10 cellular contexts compared by ENCODE assay signal in genomic region chr15:71386448-71387236, GRCh38.
DNase-seq lines count a peak whose midpoint lies in the region; ATAC-seq, FAIRE-seq and TF ChIP-seq lines count a peak whose summit lies in the region.
"Had no signal": no experiment of that assay in that cellular context is flagged by ENCODE, and none has a peak within 500 bp of the region (broad histone marks: within the 10 kb centered on the region; RNA-seq: fewer than 3 reads in every experiment).

No MANE protein-coding gene starts in this region.

- H3K9me3 ChIP-seq in heart right ventricle (no peaks in the 10 kb centered on the region), ascending aorta (no peaks in the 10 kb centered on the region), kidney (ENCODE audit: control insufficient read depth in 1 of 2, low read length in 2 of 2) (no peaks in the 10 kb centered on the region)

- H3K4me3 ChIP-seq in heart right ventricle (no peak overlapping the region), ascending aorta (no peak overlapping the region), kidney (ENCODE audit: low read length in 2 of 2) (no peak overlapping the region)

- peak; percentile 77 for FAIRE-seq in kidney (lab: Jason Lieb, UNC)
- FAIRE-seq in GM12892 (lab: Jason Lieb, UNC) = no peak
- FAIRE-seq: keratinocyte had no signal

- H3K36me3 ChIP-seq in heart right ventricle = no peaks in the 10 kb centered on the region
- H3K36me3 ChIP-seq in ascending aorta = no peaks in the 10 kb centered on the region
- H3K36me3 ChIP-seq in kidney (ENCODE audit: control insufficient read depth in 1 of 2, insufficient read depth in 2 of 2, low read length in 2 of 2) = no peaks in the 10 kb centered on the region

- H3K27ac ChIP-seq in heart right ventricle = no peak overlapping the region
- peak overlapping the region in 1 of 2 donors; percentile 13 for H3K27ac ChIP-seq in ascending aorta
- no peak overlapping the region for H3K27ac ChIP-seq in kidney (ENCODE audit: low read depth in 2 of 2, low read length in 2 of 2)

- H3K9ac ChIP-seq in kidney (ENCODE audit: low read length in 2 of 2) = no peak overlapping the region

- no peak for TF ChIP-seq POLR2A in GM12892 (IDR thresholded peaks at IDR 0.05; ENCODE audit: low read depth, low read length)

- TF ChIP-seq CTCF in heart right ventricle (IDR thresholded peaks at IDR 0.05) = peak in 8 of 9 donors; percentile 28 to 64 (median 52)
- TF ChIP-seq CTCF in ascending aorta (IDR thresholded peaks at IDR 0.05) = peak; percentile 50 to 65 (median 52)
- TF ChIP-seq CTCF in kidney (IDR thresholded peaks at IDR 0.05; ENCODE audit: borderline replicate concordance, extremely low read depth, insufficient read depth) = peak; percentile 28

- ATAC-seq in heart right ventricle = peak in 3 of 8 donors; percentile 55 to 60 (median 59)
- no peak for ATAC-seq in Right ventricle myocardium inferior
- ATAC-seq in stimulated activated naive CD8-positive, alpha-beta T cell treated with anti-CD3 and anti-CD28 coated beads, Interleukin-15, Interleukin-2, amounts not matched to agents 100 U/mL and 50 U/mL, for 24 hours = no peak

- no peak for DNase-seq in heart right ventricle
- DNase-seq in Right ventricle myocardium inferior (ENCODE audit: missing footprints) = no peak
- DNase-seq in ascending aorta (ENCODE audit: low spot score in 2 of 2) = no peak
- DNase-seq in kidney = no peak
- DNase-seq in stimulated activated naive CD8-positive, alpha-beta T cell treated with anti-CD3 and anti-CD28 coated beads, Interleukin-15, Interleukin-2, amounts not matched to agents 100 U/mL and 50 U/mL, for 24 hours = no peak
- no peak for DNase-seq in germinal center (ENCODE audit: low spot score)
- DNase-seq in GM12892 (ENCODE audit: insufficient read length) = no peak
- no peak for DNase-seq in retina
- DNase-seq: EL had no signal

- H3K27me3 ChIP-seq in heart right ventricle = no peaks in the 10 kb centered on the region
- H3K27me3 ChIP-seq in ascending aorta = no peaks in the 10 kb centered on the region

- intact Hi-C loops in heart right ventricle (cut with DNase I) = loop anchor here in 4 of 10 donors (2.0 to 5.0 kb wide), 3 partner anchors 52 to 56 kb away; no protein-coding TSS in a partner anchor
- intact Hi-C loops in Right ventricle myocardium inferior (cut with DNase I) = loop anchor here (2.0 to 5.0 kb wide), 2 partner anchors 36 to 54 kb away; no protein-coding TSS in a partner anchor
- intact Hi-C loops in ascending aorta (cut with DNase I) = loop anchor here (1.0 to 10.0 kb wide), 4 partner anchors 54 to 414 kb away; no protein-coding TSS in a partner anchor
- intact Hi-C loops in kidney (cut with DNase I) = no loop called here

- 48 to 52% methylated on average over 10 of the region's 10 CpGs for WGBS in heart right ventricle, 2 donors

- H3K4me1 ChIP-seq in heart right ventricle (peaks cover 0 to 52% (median 21%) of the 10 kb centered on the region in 9 donors), ascending aorta (peaks cover 6 to 28% of the 10 kb centered on the region in 2 donors), kidney (ENCODE audit: control insufficient read depth in 1 of 2, insufficient read depth in 1 of 2, low read depth in 1 of 2, low read length in 2 of 2) (peaks cover 6 to 15% of the 10 kb centered on the region in 2 donors)
